1 cellular context compared by ENCODE assay signal in genomic region chr10:101063548-101064414, GRCh38.
TF ChIP-seq lines count a peak whose summit lies in the region.

No MANE protein-coding gene starts in this region.

TF ChIP-seq in GM12878, 131 proteins besides CTCF, POLR2A, EP300 and RAD21:
- TF ChIP-seq ZNF217 (IDR thresholded peaks at IDR 0.05) (no peak), POLR2AphosphoS2 (IDR thresholded peaks at IDR 0.05; ENCODE audit: low read depth, low read length) (no peak), ZBTB40 (IDR thresholded peaks at IDR 0.05; ENCODE audit: borderline replicate concordance) (no peak), ZNF687 (IDR thresholded peaks at IDR 0.05) (no peak), EGR1 (IDR thresholded peaks at IDR 0.05; ENCODE audit: borderline replicate concordance in 1 of 2, low read depth in 2 of 2, low read length in 2 of 2) (no peak), RUNX3 (IDR thresholded peaks at IDR 0.05; ENCODE audit: low read length) (no peak), ASH2L (IDR thresholded peaks at IDR 0.05; ENCODE audit: borderline replicate concordance, low read depth) (no peak), YY1 (IDR thresholded peaks at IDR 0.05; ENCODE audit: low read depth, low read length) (no peak), BCLAF1 (IDR thresholded peaks at IDR 0.05) (no peak), SPI1 (IDR thresholded peaks at IDR 0.05; ENCODE audit: borderline replicate concordance, insufficient read depth, low read depth, low read length) (no peak), CEBPB (IDR thresholded peaks at IDR 0.05; ENCODE audit: borderline replicate concordance in 1 of 2, low read depth in 2 of 2, low read length in 2 of 2) (no peak), CUX1 (IDR thresholded peaks at IDR 0.05; ENCODE audit: insufficient replicate concordance, low read depth, low read length) (no peak), MLLT1 (IDR thresholded peaks at IDR 0.05) (no peak), SUZ12 (IDR thresholded peaks at IDR 0.05; ENCODE audit: unreplicated experiment) (no peak), RAD51 (IDR thresholded peaks at IDR 0.05) (no peak), SMARCA5 (IDR thresholded peaks at IDR 0.05) (no peak), ELK1 (IDR thresholded peaks at IDR 0.05; ENCODE audit: low read depth, low read length) (no peak), TCF7 (IDR thresholded peaks at IDR 0.05; ENCODE audit: borderline replicate concordance) (no peak)
